In the genomic region with DNA sequence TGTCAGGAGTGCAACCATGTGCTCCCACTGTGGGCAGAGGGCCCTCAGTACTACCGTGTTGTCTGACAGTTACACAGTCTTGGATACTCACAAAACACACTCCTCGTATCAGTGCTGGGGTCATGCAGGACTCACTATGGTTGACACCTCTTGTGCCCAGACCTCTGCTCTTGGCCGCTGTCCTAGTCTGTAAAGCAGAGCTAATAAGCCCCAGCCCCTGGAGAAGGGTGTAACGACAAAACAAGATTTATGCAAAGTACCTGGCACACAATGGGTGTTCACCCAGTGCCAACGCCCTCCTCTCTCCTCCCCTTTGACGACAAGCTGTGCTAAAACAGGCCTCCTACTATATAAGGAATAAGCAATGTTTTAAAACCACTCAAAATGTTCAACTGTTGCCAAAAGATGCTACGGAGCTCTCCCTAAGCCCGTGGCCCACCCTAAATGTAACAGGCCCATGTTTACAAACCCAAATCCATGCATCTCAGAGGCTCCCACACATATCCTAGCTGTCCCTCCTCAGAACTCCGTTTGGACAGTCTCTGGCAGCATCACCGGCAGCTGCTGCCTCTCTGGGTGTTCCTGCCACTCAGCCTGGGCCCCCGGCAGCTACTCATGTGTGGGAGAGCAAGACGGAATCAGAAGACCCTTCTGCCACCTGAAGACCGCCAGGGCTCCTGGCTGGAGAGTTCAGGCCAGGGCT, we compare ENCODE assay signal across 17 cellular contexts.
DNase-seq lines count a peak whose midpoint lies in the region; ATAC-seq and TF ChIP-seq lines count a peak whose summit lies in the region.
"Had no signal": no experiment of that assay in that cellular context is flagged by ENCODE, and none has a peak within 500 bp of the region (broad histone marks: within the 10 kb centered on the region; RNA-seq: fewer than 3 reads in every experiment).

No MANE protein-coding gene starts in this region.

- H3K27me3 Mint-ChIP-seq in nephron (ENCODE audit: low read depth): peaks cover 31% of the 10 kb centered on the region

- no peak for TF ChIP-seq POLR2A in prostate gland (IDR thresholded peaks at IDR 0.05)

- peaks cover 5% of the 10 kb centered on the region for H3K9me3 Mint-ChIP-seq in nephron
- H3K9me3 Mint-ChIP-seq: activated naive CD4-positive, alpha-beta T cell treated with anti-CD3 and anti-CD28 coated beads, Interleukin-2, amount 50 U/mL, for 24 hours; central memory CD8-positive, alpha-beta T cell had no signal

- intact Hi-C loops in Right ventricle myocardium inferior (cut with DNase I) (no loop called here), cardiac septum (cut with DNase I) (no loop called here), prostate gland (cut with DNase I) (no loop called here)

- H3K36me3 Mint-ChIP-seq in nephron (ENCODE audit: low read depth): no peaks in the 10 kb centered on the region
- H3K36me3 Mint-ChIP-seq: activated naive CD4-positive, alpha-beta T cell treated with anti-CD3 and anti-CD28 coated beads, Interleukin-2, amount 50 U/mL, for 24 hours had no signal

- 38% methylated on average over 13 of the region's 13 CpGs for WGBS in prostate gland

- H3K4me3 Mint-ChIP-seq in nephron: no peak overlapping the region
- H3K4me3 Mint-ChIP-seq: activated naive CD4-positive, alpha-beta T cell treated with anti-CD3 and anti-CD28 coated beads, Interleukin-2, amount 50 U/mL, for 24 hours; central memory CD8-positive, alpha-beta T cell had no signal

- no peak overlapping the region for H3K27ac ChIP-seq in prostate gland
- H3K27ac ChIP-seq: gastroesophageal sphincter, ovary had no signal

- peaks cover 34% of the 10 kb centered on the region for H3K4me1 Mint-ChIP-seq in nephron
- H3K4me1 Mint-ChIP-seq: central memory CD8-positive, alpha-beta T cell had no signal

- no peaks in the 10 kb centered on the region for H3K36me3 ChIP-seq in prostate gland
- H3K36me3 ChIP-seq: gastroesophageal sphincter, ovary, Peyer's patch had no signal

- TF ChIP-seq CTCF in nephron (IDR thresholded peaks at IDR 0.05; ENCODE audit: unreplicated experiment in 3 of 3) (no peak), prostate gland (IDR thresholded peaks at IDR 0.05) (no peak)

- no peaks in the 10 kb centered on the region for H3K4me1 ChIP-seq in prostate gland (replicated peaks)
- H3K4me1 ChIP-seq: Peyer's patch had no signal

- DNase-seq in Right ventricle myocardium inferior (ENCODE audit: missing footprints) (no peak), cardiac septum (ENCODE audit: low spot score) (no peak), GM19240 (ENCODE audit: insufficient read length, low spot score) (no peak), NOMO-1 treated with DMSO at 0.1 percent for 48 hours (lab: John Stamatoyannopoulos, UW; ENCODE audit: unreplicated experiment) (no peak), prostate gland (ENCODE audit: low spot score) (no peak)
- DNase-seq: COR-L47, NCI-H187, NCI-H510A, Peyer's patch, T-helper 2 cell had no signal

- peak; percentile 84 for ATAC-seq in Right ventricle myocardium inferior
- peak; percentile 66 for ATAC-seq in esophagus mucosa
- ATAC-seq in HG02588 (IDR thresholded peaks at IDR 0.05; ENCODE audit: unreplicated experiment): no peak
- ATAC-seq: gastroesophageal sphincter had no signal

- no peaks in the 10 kb centered on the region for H3K9me3 ChIP-seq in prostate gland
- H3K9me3 ChIP-seq: gastroesophageal sphincter, ovary, Peyer's patch had no signal

- H3K4me3 ChIP-seq in prostate gland: no peak overlapping the region
- H3K4me3 ChIP-seq: gastroesophageal sphincter, ovary, Peyer's patch had no signal

- peak overlapping the region in 2 of 3 experiments; percentile 18 to 79 for H3K27ac Mint-ChIP-seq in nephron
- H3K27ac Mint-ChIP-seq: activated naive CD4-positive, alpha-beta T cell treated with anti-CD3 and anti-CD28 coated beads, Interleukin-2, amount 50 U/mL, for 24 hours had no signal

- no peaks in the 10 kb centered on the region for H3K27me3 ChIP-seq in prostate gland (replicated peaks; ENCODE audit: insufficient read depth)
- H3K27me3 ChIP-seq: ovary, Peyer's patch had no signal
